Comparison of ENCODE assay signal across 10 cellular contexts in the genomic region with DNA sequence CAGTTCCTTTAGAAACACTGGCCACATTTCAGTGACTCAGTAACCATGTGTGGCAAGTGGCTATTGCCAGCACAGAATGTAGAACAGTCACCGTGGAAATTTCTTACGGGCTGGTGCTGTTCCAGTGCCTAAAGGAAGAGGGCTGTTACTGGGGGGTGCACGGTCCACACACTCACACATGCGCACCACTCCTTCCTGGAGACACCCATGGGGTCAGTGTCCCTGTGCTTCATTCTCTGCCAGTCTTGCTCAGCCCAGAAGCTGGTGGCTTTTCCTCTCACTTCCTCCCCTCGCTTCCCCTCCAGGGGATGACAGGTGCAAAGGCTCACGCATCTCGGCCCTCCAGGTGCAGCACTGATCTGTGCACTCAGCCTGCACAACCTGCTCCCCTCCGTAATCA.
DNase-seq lines count a peak whose midpoint lies in the region; ATAC-seq, FAIRE-seq and TF ChIP-seq lines count a peak whose summit lies in the region.
"Had no signal": no experiment of that assay in that cellular context is flagged by ENCODE, and none has a peak within 500 bp of the region (broad histone marks: within the 10 kb centered on the region; RNA-seq: fewer than 3 reads in every experiment).

No MANE protein-coding gene starts in this region.

- no peaks in the 10 kb centered on the region for H3K27me3 Mint-ChIP-seq in T-helper 17 cell

- FAIRE-seq in D721Med (lab: Jason Lieb, UNC) = no peak

- H3K36me3 Mint-ChIP-seq in T-helper 17 cell (ENCODE audit: low read depth) = peaks cover 16% of the 10 kb centered on the region

- H3K9me3 ChIP-seq in T-helper 17 cell (ENCODE audit: control insufficient read depth, low read length, poor library complexity, severe bottlenecking) = no peaks in the 10 kb centered on the region

- no peak overlapping the region for H3K4me3 Mint-ChIP-seq in T-helper 17 cell
- H3K4me3 Mint-ChIP-seq: endodermal cell had no signal

- TF ChIP-seq CTCF in D721Med (IDR thresholded peaks at IDR 0.05; ENCODE audit: insufficient read depth, missing control alignments) = no peak

- ATAC-seq in GM19452 (IDR thresholded peaks at IDR 0.05; ENCODE audit: unreplicated experiment) (peak; percentile 83), HG03097 (IDR thresholded peaks at IDR 0.05; ENCODE audit: low FRiP score, unreplicated experiment) (peak; percentile 60), T-helper 17 cell (peak; percentile 63)
- ATAC-seq: Right ventricle myocardium inferior had no signal

- H3K4me1 Mint-ChIP-seq in T-helper 17 cell = peaks cover 5% of the 10 kb centered on the region

- H3K27ac Mint-ChIP-seq in T-helper 17 cell = peak overlapping the region; percentile 19

- DNase-seq in ELR (ENCODE audit: low read depth) = peak; percentile 18
- no peak for DNase-seq in T-helper 17 cell
- no peak for DNase-seq in D721Med (ENCODE audit: insufficient read length, low spot score)
- no peak for DNase-seq in DMS114 treated with DMSO at 0.1 percent for 48 hours (lab: John Stamatoyannopoulos, UW; ENCODE audit: unreplicated experiment)
- DNase-seq in NCI-H1436 (lab: John Stamatoyannopoulos, UW) = no peak
- DNase-seq in D341Med (ENCODE audit: low spot score) = no peak
- DNase-seq: endodermal cell had no signal
